8 cellular contexts compared by ENCODE assay signal in the genomic region with DNA sequence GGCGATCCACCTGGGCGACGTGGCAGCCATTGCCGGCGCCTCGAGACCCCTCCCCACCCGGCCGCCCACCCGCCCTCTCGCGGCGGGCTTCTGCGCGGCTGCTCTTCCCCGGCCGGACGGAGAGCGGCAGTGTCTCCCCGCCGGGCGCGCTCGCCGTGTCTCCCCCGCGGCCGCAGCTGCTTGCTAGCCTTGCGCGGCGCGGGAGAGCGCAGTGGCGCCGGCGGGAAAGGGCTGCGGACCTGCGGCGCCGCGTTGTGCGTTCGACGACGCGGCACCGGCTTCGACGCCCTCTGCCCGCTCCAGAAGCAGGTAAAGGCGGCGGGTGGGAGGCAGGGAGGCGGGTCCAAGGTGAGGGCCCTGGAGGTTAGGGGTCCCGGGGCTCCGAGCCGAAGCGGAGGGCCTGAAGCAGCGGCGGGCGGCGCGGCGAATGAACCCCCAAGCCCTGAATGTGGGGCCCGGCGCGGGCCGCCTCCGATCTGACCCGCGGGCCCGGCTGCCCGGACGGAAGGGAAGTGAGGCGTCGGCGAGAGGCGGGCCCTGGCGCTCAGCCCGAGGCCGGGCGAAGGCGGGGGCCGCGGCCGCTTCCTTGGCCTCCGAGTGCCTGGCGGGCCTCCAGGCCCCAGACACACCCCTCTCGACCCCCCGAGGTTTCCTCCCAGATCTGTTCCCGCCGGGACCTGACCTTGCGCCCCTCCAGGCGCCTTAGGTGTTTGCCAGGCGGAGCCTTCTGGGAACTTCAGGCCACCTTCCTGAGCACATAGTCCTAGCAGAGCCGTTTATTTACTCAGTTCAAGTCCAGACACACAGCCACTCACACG. TPM values are rescaled to one million over a fixed set of nuclear protein-coding genes. Genes with fewer than 3 reads are reported as not detected.
DNase-seq lines count a peak whose midpoint lies in the region; ATAC-seq and TF ChIP-seq lines count a peak whose summit lies in the region.

A gene (plus strand): TSS at position 129 of the 818 bp plus-strand sequence. CDS start 40,491 bp downstream, outside the sequence.

- H3K27ac ChIP-seq in AG04450 (ENCODE audit: low read depth, low read length), result peak within 1 kb of the TSS; percentile 92

- peak; percentile 62 for TF ChIP-seq CTCF in AG04450 (IDR thresholded peaks at IDR 0.05; ENCODE audit: low read depth, low read length)

- POLR2A ChIA-PET in AG04450 (lab: Yijun Ruan, JAX), result interaction anchor here (0.6 to 1.7 kb wide), 14 partner anchors 27 to 530 kb away, joined by 3 to 18 read pairs (median 4); a partner anchor contains a TSS

- H3K9me3 ChIP-seq in AG04450 (ENCODE audit: control insufficient read depth, insufficient read depth, low read length), result no peaks in the 10 kb centered on the region

- H3K27me3 ChIP-seq in AG04450 (ENCODE audit: control insufficient read depth, insufficient read depth, low read length), result no peaks in the 10 kb centered on the region

- peak; percentile 38 for DNase-seq in AG04450 (ENCODE audit: low read depth, low spot score)
- DNase-seq in NCI-H226, result peak; percentile 63
- peak; percentile 73 for DNase-seq in activated CD4-positive, CD25-positive, alpha-beta regulatory T cell treated with anti-CD3 and anti-CD28 coated beads, Interleukin-2, amount 50 U/mL, for 72 hours
- peak; percentile 78 for DNase-seq in cerebellar cortex (ENCODE audit: low spot score)
- DNase-seq in kidney tubule cell (ENCODE audit: low spot score), result peak; percentile 78
- DNase-seq in stimulated activated CD4-positive, alpha-beta T cell treated with anti-CD3 and anti-CD28 coated beads, Interleukin-1b, Interleukin-23, amount 100 ng/mL, for 24 hours (ENCODE audit: low read depth in 4 of 4, low spot score in 1 of 4), result peak; percentile 40 to 66 (median 55)

- CTCF ChIA-PET in AG04450 (lab: Charles Lee), result interaction anchor here (0.6 to 2.1 kb wide), 12 partner anchors 10 to 1075 kb away, joined by 3 to 13 read pairs (median 6); no protein-coding TSS in a partner anchor

- ATAC-seq in GM18868 (IDR thresholded peaks at IDR 0.05; ENCODE audit: unreplicated experiment) (peak; percentile 55), HG03159 (IDR thresholded peaks at IDR 0.05; ENCODE audit: unreplicated experiment) (peak; percentile 48)

- peak within 1 kb of the TSS; percentile 79 for H3K4me3 ChIP-seq in AG04450 (ENCODE audit: low read depth, low read length)

RNA-seq across cellular contexts. Expression of the gene that starts here (rescaled TPM):
- 3.2 and 5.7 TPM in 2 replicates for polyA plus RNA-seq in AG04450 (2011; rRNA removed)
- polyA minus RNA-seq in AG04450 (2011; rRNA and poly(A)+ RNA removed), result 4.0 and 5.7 TPM in 2 replicates

Comparison
In these comparisons a context has a peak if more than half of its experiments do, and no peak if none do; other contexts are left out.
1. Peak in every context shown above with its lines: DNase-seq, ATAC-seq, H3K4me3 ChIP-seq and H3K27ac ChIP-seq.